12 cellular contexts compared by ENCODE assay signal in genomic region chr3:99855900-99856299, GRCh38.
"Had no signal": no experiment of that assay in that cellular context is flagged by ENCODE, and none has a peak within 500 bp of the region (broad histone marks: within the 10 kb centered on the region; RNA-seq: fewer than 3 reads in every experiment).

No MANE protein-coding gene starts in this region.

- H3K27ac Mint-ChIP-seq: activated naive CD4-positive, alpha-beta T cell treated with anti-CD3 and anti-CD28 coated beads, Interleukin-2, amount 10 ng/mL, durations not matched to agents 7 days and 5 days; natural killer cell treated with Interleukin-12 subunit alpha and Interleukin-12 subunit beta and Interleukin-15 and Interleukin-18, amount 100 ng/mL, for 72 hours had no signal

- H3K27me3 Mint-ChIP-seq: activated naive CD4-positive, alpha-beta T cell treated with anti-CD3 and anti-CD28 coated beads, Interleukin-2, amount 10 ng/mL, durations not matched to agents 7 days and 5 days; natural killer cell treated with Interleukin-12 subunit alpha and Interleukin-12 subunit beta and Interleukin-15 and Interleukin-18, amount 100 ng/mL, for 72 hours; stimulated activated naive CD8-positive, alpha-beta T cell treated with anti-CD3 and anti-CD28 coated beads, Interleukin-15, amount 100 ng/mL, for 72 hours had no signal

- DNase-seq: activated CD4-positive, alpha-beta T cell treated with anti-CD3 and anti-CD28 coated beads, Interleukin-2, amount 50 U/mL, for 1 hour; activated CD8-positive, alpha-beta memory T cell treated with anti-CD3 and anti-CD28 coated beads for 24 hours; activated naive CD4-positive, alpha-beta T cell treated with anti-CD3 and anti-CD28 coated beads, Interleukin-2, amount 10 ng/mL, durations not matched to agents 7 days and 5 days; foreskin keratinocyte; head of caudate nucleus; right cardiac atrium; stimulated activated naive CD8-positive, alpha-beta T cell treated with anti-CD3 and anti-CD28 coated beads, Interleukin-15, amount 100 ng/mL, for 72 hours; SW 1271; testis; uterus had no signal

- H3K9me3 ChIP-seq: testis, uterus had no signal

- H3K4me1 Mint-ChIP-seq: activated naive CD4-positive, alpha-beta T cell treated with anti-CD3 and anti-CD28 coated beads, Interleukin-2, amount 10 ng/mL, durations not matched to agents 7 days and 5 days had no signal

- H3K4me3 ChIP-seq: testis, uterus had no signal

- H3K27me3 ChIP-seq: foreskin keratinocyte, testis, uterus had no signal

- ATAC-seq: foreskin keratinocyte, right cardiac atrium had no signal

- H3K36me3 ChIP-seq: uterus had no signal

- H3K9me3 Mint-ChIP-seq: activated naive CD4-positive, alpha-beta T cell treated with anti-CD3 and anti-CD28 coated beads, Interleukin-2, amount 10 ng/mL, durations not matched to agents 7 days and 5 days; natural killer cell treated with Interleukin-12 subunit alpha and Interleukin-12 subunit beta and Interleukin-15 and Interleukin-18, amount 100 ng/mL, for 72 hours; stimulated activated naive CD8-positive, alpha-beta T cell treated with anti-CD3 and anti-CD28 coated beads, Interleukin-15, amount 100 ng/mL, for 72 hours had no signal

- H3K36me3 Mint-ChIP-seq: activated naive CD4-positive, alpha-beta T cell treated with anti-CD3 and anti-CD28 coated beads, Interleukin-2, amount 10 ng/mL, durations not matched to agents 7 days and 5 days; natural killer cell treated with Interleukin-12 subunit alpha and Interleukin-12 subunit beta and Interleukin-15 and Interleukin-18, amount 100 ng/mL, for 72 hours had no signal

- H3K27ac ChIP-seq: foreskin keratinocyte, testis, uterus had no signal

- FAIRE-seq: colon had no signal

- H3K4me3 Mint-ChIP-seq: activated naive CD4-positive, alpha-beta T cell treated with anti-CD3 and anti-CD28 coated beads, Interleukin-2, amount 10 ng/mL, durations not matched to agents 7 days and 5 days; natural killer cell treated with Interleukin-12 subunit alpha and Interleukin-12 subunit beta and Interleukin-15 and Interleukin-18, amount 100 ng/mL, for 72 hours; stimulated activated naive CD8-positive, alpha-beta T cell treated with anti-CD3 and anti-CD28 coated beads, Interleukin-15, amount 100 ng/mL, for 72 hours had no signal

- H3K4me1 ChIP-seq: testis had no signal
